Comparison of ENCODE assay signal across 24 cellular contexts in genomic region chrX:147191361-147191760, GRCh38.
"Had no signal": no experiment of that assay in that cellular context is flagged by ENCODE, and none has a peak within 500 bp of the region (broad histone marks: within the 10 kb centered on the region; RNA-seq: fewer than 3 reads in every experiment).

No MANE protein-coding gene starts in this region.

- H3K36me3 ChIP-seq: colonic mucosa, esophagus muscularis mucosa, esophagus squamous epithelium, gastrocnemius medialis, gastroesophageal sphincter, heart left ventricle, heart right ventricle had no signal

- H3K9me3 ChIP-seq: colonic mucosa, esophagus muscularis mucosa, esophagus squamous epithelium, gastrocnemius medialis, gastroesophageal sphincter, heart left ventricle, heart right ventricle had no signal

- H3K4me3 ChIP-seq: colonic mucosa, coronary artery, dorsolateral prefrontal cortex, esophagus muscularis mucosa, esophagus squamous epithelium, gastrocnemius medialis, gastroesophageal sphincter, heart left ventricle, heart right ventricle had no signal

- ATAC-seq: effector memory CD8-positive, alpha-beta T cell; esophagus mucosa; foreskin keratinocyte; gastrocnemius medialis; gastroesophageal sphincter; heart left ventricle; heart right ventricle had no signal

- H3K4me1 ChIP-seq: colonic mucosa, esophagus muscularis mucosa, esophagus squamous epithelium, foreskin keratinocyte, gastrocnemius medialis, gastroesophageal sphincter, heart left ventricle, heart right ventricle had no signal

- H3K27ac ChIP-seq: colonic mucosa, coronary artery, dorsolateral prefrontal cortex, epithelial cell of prostate, esophagus muscularis mucosa, esophagus squamous epithelium, foreskin keratinocyte, gastrocnemius medialis, gastroesophageal sphincter, heart left ventricle, heart right ventricle had no signal

- DNase-seq: colonic mucosa; cortex of kidney; dermis blood vessel endothelial cell; dorsolateral prefrontal cortex; effector CD4-positive, alpha-beta T cell; effector CD8-positive, alpha-beta T cell; effector memory CD4-positive, alpha-beta T cell; effector memory CD8-positive, alpha-beta T cell; endodermal cell; erythroblast; esophagus squamous epithelium; foreskin fibroblast; foreskin keratinocyte; foreskin melanocyte; gastrocnemius medialis; glutamatergic neuron; head of caudate nucleus; heart left ventricle; heart right ventricle had no signal

- H3K27me3 ChIP-seq: colonic mucosa, esophagus muscularis mucosa, esophagus squamous epithelium, foreskin keratinocyte, gastrocnemius medialis, gastroesophageal sphincter, heart left ventricle, heart right ventricle had no signal
